14 cellular contexts compared by ENCODE assay signal in the genomic region with DNA sequence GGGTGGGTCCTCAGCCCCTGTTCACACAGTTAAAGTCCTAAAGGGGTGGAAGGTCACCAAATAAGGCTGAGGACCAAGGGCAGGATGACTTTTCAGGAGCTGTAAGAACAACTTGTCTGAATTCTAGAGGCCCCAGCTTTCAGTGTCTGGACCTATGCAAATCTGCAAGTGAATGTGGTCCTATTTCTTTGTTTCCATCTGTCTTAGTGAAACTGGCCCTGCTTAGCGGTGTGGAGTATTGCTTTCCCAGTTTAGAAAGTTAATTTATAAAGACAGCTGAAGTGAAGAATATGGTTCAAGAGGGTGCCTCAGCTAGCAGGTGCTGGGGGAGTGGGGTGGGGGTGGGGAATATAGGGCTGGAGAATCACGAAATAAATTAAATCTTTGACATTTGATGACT. TPM values are rescaled to one million over a fixed set of nuclear protein-coding genes. Genes with fewer than 3 reads are reported as not detected.
A peak's percentile ranks its signal among the peaks of the same experiment; 100 is the strongest.
DNase-seq lines count a peak whose midpoint lies in the region; ATAC-seq and TF ChIP-seq lines count a peak whose summit lies in the region.
"Had no signal": no experiment of that assay in that cellular context is flagged by ENCODE, and none has a peak within 500 bp of the region (broad histone marks: within the 10 kb centered on the region; RNA-seq: fewer than 3 reads in every experiment).

No MANE protein-coding gene starts in this region.

- H3K4me1 Mint-ChIP-seq in naive B cell (peaks cover 41 to 66% (median 42%) of the 10 kb centered on the region in 3 donors), CD14-positive monocyte (peaks cover 15% of the 10 kb centered on the region)
- H3K4me1 Mint-ChIP-seq in activated T-helper 17 cell treated with anti-CD3 and anti-CD28 coated beads, Interleukin-2, amount 50 U/mL, for 72 hours, result no peaks in the 10 kb centered on the region

- no peak for TF ChIP-seq CTCF in CD14-positive monocyte (IDR thresholded peaks at IDR 0.05)

- ATAC-seq in GM19023 (IDR thresholded peaks at IDR 0.05; ENCODE audit: unreplicated experiment) (peak; percentile 84), GM21737 (IDR thresholded peaks at IDR 0.05; ENCODE audit: unreplicated experiment) (peak; percentile 94), HG03159 (IDR thresholded peaks at IDR 0.05; ENCODE audit: unreplicated experiment) (peak; percentile 90), naive B cell (ENCODE audit: low read depth in 2 of 2) (peak; percentile 77 to 84)
- no peak for ATAC-seq in activated T-helper 17 cell treated with anti-CD3 and anti-CD28 coated beads, Interleukin-2, amount 50 U/mL, for 72 hours (replicated peaks)
- ATAC-seq: activated CD8-positive, alpha-beta T cell treated with anti-CD3 and anti-CD28 coated beads, Interleukin-2, amount 10 ng/mL, durations not matched to agents 7 days and 5 days; effector memory CD8-positive, alpha-beta T cell had no signal

- H3K27ac Mint-ChIP-seq in naive B cell (peak overlapping the region in 2 of 6 donors; percentile 54 to 56), CD14-positive monocyte (no peak overlapping the region)
- no peak overlapping the region for H3K27ac Mint-ChIP-seq in activated T-helper 17 cell treated with anti-CD3 and anti-CD28 coated beads, Interleukin-2, amount 50 U/mL, for 72 hours
- H3K27ac Mint-ChIP-seq: activated CD8-positive, alpha-beta T cell treated with anti-CD3 and anti-CD28 coated beads, Interleukin-2, amount 10 ng/mL, durations not matched to agents 7 days and 5 days; effector memory CD8-positive, alpha-beta T cell had no signal

- DNase-seq in naive B cell, result peak; percentile 22
- DNase-seq in activated gamma-delta T cell treated with Interleukin-2 at 50 U/mL for 16 hours, result no peak
- no peak for DNase-seq in HK-2 (ENCODE audit: unreplicated experiment)
- DNase-seq in CD14-positive monocyte (ENCODE audit: low spot score), result no peak
- DNase-seq: activated CD8-positive, alpha-beta T cell treated with anti-CD3 and anti-CD28 coated beads, Interleukin-2, amount 10 ng/mL, durations not matched to agents 7 days and 5 days; amygdala; Caco-2; effector memory CD8-positive, alpha-beta T cell; KG1; NCI-H2227 treated with DMSO at 0.1 percent for 48 hours had no signal

- H3K4me3 Mint-ChIP-seq in naive B cell, result peak overlapping the region in 5 of 8 donors; percentile 52 to 83 (median 71)
- H3K4me3 Mint-ChIP-seq in activated T-helper 17 cell treated with anti-CD3 and anti-CD28 coated beads, Interleukin-2, amount 50 U/mL, for 72 hours, result no peak overlapping the region
- H3K4me3 Mint-ChIP-seq in CD14-positive monocyte, result no peak overlapping the region
- H3K4me3 Mint-ChIP-seq: activated CD8-positive, alpha-beta T cell treated with anti-CD3 and anti-CD28 coated beads, Interleukin-2, amount 10 ng/mL, durations not matched to agents 7 days and 5 days; effector memory CD8-positive, alpha-beta T cell had no signal

- H3K36me3 Mint-ChIP-seq in naive B cell (peaks cover 7 to 11% of the 10 kb centered on the region in 2 donors), CD14-positive monocyte (no peaks in the 10 kb centered on the region)
- H3K36me3 Mint-ChIP-seq in activated T-helper 17 cell treated with anti-CD3 and anti-CD28 coated beads, Interleukin-2, amount 50 U/mL, for 72 hours (ENCODE audit: low read depth), result no peaks in the 10 kb centered on the region

- H3K27me3 Mint-ChIP-seq in naive B cell (no peaks in the 10 kb centered on the region), CD14-positive monocyte (ENCODE audit: low read depth in 3 of 3) (peaks cover 4 to 11% (median 9%) of the 10 kb centered on the region in 3 donors)
- H3K27me3 Mint-ChIP-seq in activated T-helper 17 cell treated with anti-CD3 and anti-CD28 coated beads, Interleukin-2, amount 50 U/mL, for 72 hours, result peaks cover 8% of the 10 kb centered on the region

- H3K9me3 Mint-ChIP-seq in naive B cell (peaks cover 0 to 4% (median 0%) of the 10 kb centered on the region in 7 donors), CD14-positive monocyte (peaks cover 0 to 3% (median 2%) of the 10 kb centered on the region in 7 donors)
- no peaks in the 10 kb centered on the region for H3K9me3 Mint-ChIP-seq in activated T-helper 17 cell treated with anti-CD3 and anti-CD28 coated beads, Interleukin-2, amount 50 U/mL, for 72 hours
- H3K9me3 Mint-ChIP-seq: effector memory CD8-positive, alpha-beta T cell had no signal

- intact Hi-C loops in CD14-positive monocyte (cut with micrococcal nuclease), result no loop called here

RNA-seq across cellular contexts. Expression of gene HHEX, which starts 40.1 kb away (rescaled TPM):
- 100 to 1,000 TPM; 140 to 208 (median 160) TPM for polyA plus RNA-seq in naive B cell (ENCODE audit: low read depth in 6 of 6)
- total RNA-seq in activated T-helper 17 cell treated with anti-CD3 and anti-CD28 coated beads, Interleukin-2, amount 50 U/mL, for 72 hours, result 1 to 10 TPM in 1 of 2 donors, under 1 TPM in 1; 0.53 to 1.9 TPM
- 10 to 100 TPM; 33.6 to 54.6 TPM for polyA plus RNA-seq in CD14-positive monocyte

Comparison
In these comparisons a context has a peak if more than half of its experiments do, and no peak if none do; other contexts are left out.
1. H3K4me3 Mint-ChIP-seq: peak in naive B cell (5 of 8); none in activated T-helper 17 cell treated with anti-CD3 and anti-CD28 coated beads, Interleukin-2, amount 50 U/mL, for 72 hours (single experiment) and CD14-positive monocyte (0 of 2).